In genomic region chr22:42688914-42689275, GRCh38 we compare ENCODE assay signal across 12 cellular contexts. TPM values are rescaled to one million over a fixed set of nuclear protein-coding genes. Genes with fewer than 3 reads are reported as not detected.
DNase-seq lines count a peak whose midpoint lies in the region; ATAC-seq, FAIRE-seq and TF ChIP-seq lines count a peak whose summit lies in the region.
"Had no signal": no experiment of that assay in that cellular context is flagged by ENCODE, and none has a peak within 500 bp of the region (broad histone marks: within the 10 kb centered on the region; RNA-seq: fewer than 3 reads in every experiment).

No MANE protein-coding gene starts in this region.

- in situ Hi-C loops in K562 (cut with MboI), result no loop called here

- 22% methylated on average over 7 of the region's 8 CpGs for WGBS in K562 (ENCODE audit: insufficient coverage, low coverage, missing lambda C conversion rate)
- 75% methylated on average over 7 of the region's 8 CpGs for WGBS in smooth muscle cell (ENCODE audit: low lambda C conversion rate)

- no peaks in the 10 kb centered on the region for H3K9me1 ChIP-seq in K562 (ENCODE audit: control insufficient read depth, insufficient read depth, low read length)

- no TSS peak for BruUV-seq in K562 (replicated peaks; lab: Mats Ljungman, UMichigan)

- H3K9me3 ChIP-seq in K562 (replicated peaks; ENCODE audit: control insufficient read depth, insufficient read depth, low read depth, low read length) (no peaks in the 10 kb centered on the region), smooth muscle cell (replicated peaks; ENCODE audit: low read depth) (no peaks in the 10 kb centered on the region)
- H3K9me3 ChIP-seq: HAP-1, SK-N-SH had no signal

- H3K36me3 ChIP-seq in H7 (replicated peaks; ENCODE audit: control insufficient read depth, insufficient read depth, low read length), result no peaks in the 10 kb centered on the region
- H3K36me3 ChIP-seq in K562 (ENCODE audit: control insufficient read depth, insufficient read depth, low read length), result no peaks in the 10 kb centered on the region
- no peaks in the 10 kb centered on the region for H3K36me3 ChIP-seq in smooth muscle cell (ENCODE audit: low read depth)
- H3K36me3 ChIP-seq: HAP-1 had no signal

- ATAC-seq in K562, result no peak
- ATAC-seq in left lobe of liver, result peak; percentile 18
- ATAC-seq in GM18868 (IDR thresholded peaks at IDR 0.05; ENCODE audit: unreplicated experiment), result no peak
- ATAC-seq: stimulated activated naive CD8-positive, alpha-beta T cell treated with anti-CD3 and anti-CD28 coated beads, Interleukin-15, Interleukin-2, amounts not matched to agents 100 U/mL and 50 U/mL, for 24 hours had no signal

- H3K4me2 ChIP-seq in K562 (ENCODE audit: insufficient read depth, low read length) (0 out of 2 replicates have a peak overlapping the region, but pooled peaks have one; percentile 18), smooth muscle cell (peak overlapping the region; percentile 57)
- H3K4me2 ChIP-seq: SK-N-SH had no signal

- no peak for TF ChIP-seq EP300 in K562 (IDR thresholded peaks at IDR 0.05; ENCODE audit: low read length)

- DNase-seq in H7 (peak; percentile 49), K562 (ENCODE audit: extremely low read depth in 1 of 4, low spot score in 3 of 4) (no peak), left lobe of liver (ENCODE audit: low spot score) (no peak), smooth muscle cell (lab: John Stamatoyannopoulos, UW; ENCODE audit: unreplicated experiment) (no peak), SKM-1 treated with dmso at 0.1 percent for 144 hours (lab: John Stamatoyannopoulos, UW; ENCODE audit: unreplicated experiment) (no peak), GF-D8 (lab: John Stamatoyannopoulos, UW) (no peak), pons (ENCODE audit: low spot score) (no peak)
- DNase-seq: stimulated activated naive CD8-positive, alpha-beta T cell treated with anti-CD3 and anti-CD28 coated beads, Interleukin-15, Interleukin-2, amounts not matched to agents 100 U/mL and 50 U/mL, for 24 hours had no signal

- no peak for TF ChIP-seq POLR2A in K562 (conservative IDR thresholded peaks at IDR 0.05)

- POLR2A ChIA-PET in K562 (lab: Yijun Ruan, JAX), result interaction anchor here (0.7 kb wide), 1 partner anchor 375 kb away, joined by 3 read pairs; no protein-coding TSS in a partner anchor

- FAIRE-seq in K562 (lab: Jason Lieb, UNC), result no peak

- H3K79me2 ChIP-seq in K562 (ENCODE audit: control insufficient read depth, insufficient read depth, low read length) (no peaks in the 10 kb centered on the region), smooth muscle cell (ENCODE audit: low read depth) (no peaks in the 10 kb centered on the region)

- H2AFZ ChIP-seq in K562 (ENCODE audit: low read depth, low read length) (no peak overlapping the region), smooth muscle cell (ENCODE audit: low read depth) (peak overlapping the region; percentile 10)

- no peak for TF ChIP-seq RAD21 in K562 (CRISPR knock-in tag; conservative IDR thresholded peaks at IDR 0.05 in 1 of 2, IDR thresholded peaks at IDR 0.05 in 1 of 2)

- H4K20me1 ChIP-seq in K562 (replicated peaks; ENCODE audit: control insufficient read depth, insufficient read depth, low read length) (no peaks in the 10 kb centered on the region), smooth muscle cell (ENCODE audit: low read depth) (no peaks in the 10 kb centered on the region)

- intact Hi-C loops in K562 (cut with micrococcal nuclease), result no loop called here

- CTCF ChIA-PET in K562 (lab: Yijun Ruan, JAX; ENCODE audit: low intra/inter-chr PET ratio), result no interaction called here

- no peaks in the 10 kb centered on the region for H3K27me3 ChIP-seq in H7 (ENCODE audit: control insufficient read depth, insufficient read depth, low read length)
- peaks cover 0 to 9% of the 10 kb centered on the region in 2 experiments; a peak in 1 of 5 replicates for H3K27me3 ChIP-seq in K562 (ENCODE audit: control insufficient read depth in 2 of 2, insufficient read depth in 2 of 2, low read length in 2 of 2)
- H3K27me3 ChIP-seq in smooth muscle cell (ENCODE audit: low read depth), result no peaks in the 10 kb centered on the region

- H3K4me3 ChIP-seq in H7 (ENCODE audit: insufficient read depth, low read depth, low read length) (no peak overlapping the region), K562 (no peak overlapping the region), smooth muscle cell (no peak overlapping the region)
- H3K4me3 ChIP-seq: HAP-1 had no signal

- peaks cover 8 to 26% of the 10 kb centered on the region in 2 experiments; a peak in 3 of 5 replicates for H3K4me1 ChIP-seq in K562 (replicated peaks in 1 of 2; ENCODE audit: control insufficient read depth in 2 of 2, insufficient read depth in 2 of 2, low read length in 2 of 2)
- H3K4me1 ChIP-seq in smooth muscle cell (ENCODE audit: low read depth), result peaks cover 8% of the 10 kb centered on the region

- no peak overlapping the region for H3K27ac ChIP-seq in K562 (ENCODE audit: extremely low read depth, low read depth, low read length)
- H3K27ac ChIP-seq in smooth muscle cell (ENCODE audit: low read depth), result no peak overlapping the region
- H3K27ac ChIP-seq: HL-60 had no signal

- peak overlapping the region in 1 of 2 experiments; percentile 71; a peak in 1 of 4 replicates for H3K9ac ChIP-seq in K562 (ENCODE audit: insufficient read depth in 1 of 2, low read depth in 2 of 2, low read length in 2 of 2)
- no peak overlapping the region for H3K9ac ChIP-seq in smooth muscle cell (ENCODE audit: low read depth)
- H3K9ac ChIP-seq: SK-N-SH had no signal

- TF ChIP-seq CTCF in K562 (IDR thresholded peaks at IDR 0.05 in 2 of 3, conservative IDR thresholded peaks at IDR 0.05 in 1 of 3; ENCODE audit: insufficient read depth in 2 of 3, low read depth in 1 of 3, low read length in 3 of 3), result no peak
- TF ChIP-seq CTCF in smooth muscle cell (IDR thresholded peaks at IDR 0.05; ENCODE audit: borderline replicate concordance, insufficient read depth, poor library complexity, severe bottlenecking), result no peak

- H3F3A ChIP-seq in smooth muscle cell (ENCODE audit: low read depth), result no peaks in the 10 kb centered on the region

RNA-seq across cellular contexts. Expression of gene A4GALT, which starts 31.8 kb away (rescaled TPM):
- 7.6 and 9.6 TPM in 2 replicates for total RNA-seq in H7 (2014; rRNA removed; shearing (Covaris generic))
- 1.2 TPM in 1 of 2 replicates, not detected in the other for total RNA-seq in K562 (2011; cell fraction: chromatin; rRNA removed; ENCODE audit: low replicate concordance)
- total RNA-seq in K562 (2011; cell fraction: nucleolus; rRNA removed), result 1.0 TPM in 1 of 2 replicates, not detected in the other
- total RNA-seq in K562 (2011; cell fraction: nucleoplasm; rRNA removed), result not detected in 2 replicates
- total RNA-seq in K562 (2014; rRNA removed) (not detected in 2 replicates), K562 (2014; rRNA removed; fragmentation: Illumina TruSeq; extraction: Trizol) (not detected in 2 replicates), K562 (2015; rRNA removed; fragmentation: Illumina TruSeq; extraction: Trizol) (not detected in 2 replicates), K562 (2021) (0.11 TPM in 1 of 2 replicates, not detected in the other), left lobe of liver (1.0 TPM), smooth muscle cell (0.99 and 3.2 TPM in 2 replicates)
- polyA plus RNA-seq in K562 (2011; rRNA removed) (0.07 and 0.27 TPM in 2 replicates), K562 (2014; fragmentation: Illumina TruSeq; extraction: Trizol) (not detected in 2 replicates), K562 (2014; fragmentation: Nextera tagmentation; extraction: Ambion mirVana) (not detected), K562 (2014; rRNA removed) (not detected in 2 replicates), smooth muscle cell (1.6 and 8.4 TPM in 2 replicates)
- polyA plus RNA-seq in K562 (2011; cell fraction: cytosol; rRNA removed), result 0.21 and 0.58 TPM in 2 replicates
- 0.06 and 0.17 TPM in 2 replicates for polyA plus RNA-seq in K562 (2011; cell fraction: nucleus; rRNA removed)
- not detected in 2 replicates for polyA plus RNA-seq in K562 (2012)
- polyA minus RNA-seq in K562 (2011; rRNA and poly(A)+ RNA removed), result 0.09 TPM in 1 of 2 replicates, not detected in the other
- not detected in 2 replicates for polyA minus RNA-seq in K562 (2011; cell fraction: cytosol; rRNA and poly(A)+ RNA removed)
- polyA minus RNA-seq in K562 (2011; cell fraction: nucleus; rRNA and poly(A)+ RNA removed), result 0.11 and 0.40 TPM in 2 replicates

RNA-seq across cellular contexts. Expression of gene CYB5R3, which starts 39.7 kb away (rescaled TPM):
- 75.6 and 86.8 TPM in 2 replicates for total RNA-seq in H7 (2014; rRNA removed; shearing (Covaris generic))
- 13.9 and 37.9 TPM in 2 replicates for total RNA-seq in K562 (2011; cell fraction: chromatin; rRNA removed; ENCODE audit: low replicate concordance)
- 38.5 and 38.7 TPM in 2 replicates for total RNA-seq in K562 (2011; cell fraction: nucleolus; rRNA removed)
- 25.3 and 37.0 TPM in 2 replicates for total RNA-seq in K562 (2011; cell fraction: nucleoplasm; rRNA removed)
- total RNA-seq in K562 (2014; rRNA removed), result 28.7 and 43.2 TPM in 2 replicates
- 10.9 and 13.5 TPM in 2 replicates for total RNA-seq in K562 (2014; rRNA removed; fragmentation: Illumina TruSeq; extraction: Trizol)
- 20.0 and 21.0 TPM in 2 replicates for total RNA-seq in K562 (2015; rRNA removed; fragmentation: Illumina TruSeq; extraction: Trizol)
- 66.7 and 66.8 TPM in 2 replicates for total RNA-seq in K562 (2021)
- polyA plus RNA-seq in K562 (2011; rRNA removed), result 23.4 and 60.3 TPM in 2 replicates
- polyA plus RNA-seq in K562 (2011; cell fraction: cytosol; rRNA removed), result 41.8 and 76.5 TPM in 2 replicates
- polyA plus RNA-seq in K562 (2011; cell fraction: nucleus; rRNA removed), result 21.3 and 28.1 TPM in 2 replicates
- polyA plus RNA-seq in K562 (2012), result 46.5 and 68.5 TPM in 2 replicates
- 59.2 and 83.9 TPM in 2 replicates for polyA plus RNA-seq in K562 (2014; fragmentation: Illumina TruSeq; extraction: Trizol)
- polyA plus RNA-seq in K562 (2014; fragmentation: Nextera tagmentation; extraction: Ambion mirVana), result 1 to 10 TPM; 1.4 to 3.9 TPM
- polyA plus RNA-seq in K562 (2014; rRNA removed), result 37.6 and 45.0 TPM in 2 replicates
- polyA minus RNA-seq in K562 (2011; rRNA and poly(A)+ RNA removed), result 21.7 and 21.8 TPM in 2 replicates
- polyA minus RNA-seq in K562 (2011; cell fraction: cytosol; rRNA and poly(A)+ RNA removed), result 30.6 and 64.6 TPM in 2 replicates
- 7.7 and 11.7 TPM in 2 replicates for polyA minus RNA-seq in K562 (2011; cell fraction: nucleus; rRNA and poly(A)+ RNA removed)
- 147 TPM for total RNA-seq in left lobe of liver
- total RNA-seq in smooth muscle cell, result 76.8 and 78.2 TPM in 2 replicates
- polyA plus RNA-seq in smooth muscle cell, result 321 and 365 TPM in 2 replicates

RNA-seq across cellular contexts. Expression of gene ATP5MGL, which starts 48.5 kb away (rescaled TPM):
- total RNA-seq in H7 (2014; rRNA removed; shearing (Covaris generic)), result 0.42 TPM in 1 of 2 replicates, not detected in the other
- 8.4 and 14.5 TPM in 2 replicates for total RNA-seq in K562 (2011; cell fraction: chromatin; rRNA removed; ENCODE audit: low replicate concordance)
- 6.3 and 6.8 TPM in 2 replicates for total RNA-seq in K562 (2011; cell fraction: nucleolus; rRNA removed)
- total RNA-seq in K562 (2011; cell fraction: nucleoplasm; rRNA removed), result 8.3 and 17.9 TPM in 2 replicates
- total RNA-seq in K562 (2014; rRNA removed) (not detected in 2 replicates), K562 (2014; rRNA removed; fragmentation: Illumina TruSeq; extraction: Trizol) (0.25 and 0.41 TPM in 2 replicates), K562 (2015; rRNA removed; fragmentation: Illumina TruSeq; extraction: Trizol) (0.25 and 0.38 TPM in 2 replicates), K562 (2021) (0.31 and 0.35 TPM in 2 replicates), left lobe of liver (0.75 TPM), smooth muscle cell (1.3 and 2.8 TPM in 2 replicates)
- polyA plus RNA-seq in K562 (2011; rRNA removed) (0.17 TPM in 1 of 2 replicates, not detected in the other), K562 (2014; fragmentation: Illumina TruSeq; extraction: Trizol) (not detected in 2 replicates), K562 (2014; fragmentation: Nextera tagmentation; extraction: Ambion mirVana) (under 1 TPM; 0.13 to 0.34 TPM), K562 (2014; rRNA removed) (0.09 TPM in 1 of 2 replicates, not detected in the other), smooth muscle cell (0.41 TPM in 1 of 2 replicates, not detected in the other)
- polyA plus RNA-seq in K562 (2011; cell fraction: cytosol; rRNA removed), result 0.12 TPM in 1 of 2 replicates, not detected in the other
- 0.36 and 0.37 TPM in 2 replicates for polyA plus RNA-seq in K562 (2011; cell fraction: nucleus; rRNA removed)
- not detected in 2 replicates for polyA plus RNA-seq in K562 (2012)
- 0.74 and 1.0 TPM in 2 replicates for polyA minus RNA-seq in K562 (2011; rRNA and poly(A)+ RNA removed)
- polyA minus RNA-seq in K562 (2011; cell fraction: cytosol; rRNA and poly(A)+ RNA removed), result not detected in 2 replicates
- 0.44 and 0.67 TPM in 2 replicates for polyA minus RNA-seq in K562 (2011; cell fraction: nucleus; rRNA and poly(A)+ RNA removed)
- polyA plus RNA-seq: SK-N-SH had no signal
